ENCODE assay signal across 10 cellular contexts in the genomic region with DNA sequence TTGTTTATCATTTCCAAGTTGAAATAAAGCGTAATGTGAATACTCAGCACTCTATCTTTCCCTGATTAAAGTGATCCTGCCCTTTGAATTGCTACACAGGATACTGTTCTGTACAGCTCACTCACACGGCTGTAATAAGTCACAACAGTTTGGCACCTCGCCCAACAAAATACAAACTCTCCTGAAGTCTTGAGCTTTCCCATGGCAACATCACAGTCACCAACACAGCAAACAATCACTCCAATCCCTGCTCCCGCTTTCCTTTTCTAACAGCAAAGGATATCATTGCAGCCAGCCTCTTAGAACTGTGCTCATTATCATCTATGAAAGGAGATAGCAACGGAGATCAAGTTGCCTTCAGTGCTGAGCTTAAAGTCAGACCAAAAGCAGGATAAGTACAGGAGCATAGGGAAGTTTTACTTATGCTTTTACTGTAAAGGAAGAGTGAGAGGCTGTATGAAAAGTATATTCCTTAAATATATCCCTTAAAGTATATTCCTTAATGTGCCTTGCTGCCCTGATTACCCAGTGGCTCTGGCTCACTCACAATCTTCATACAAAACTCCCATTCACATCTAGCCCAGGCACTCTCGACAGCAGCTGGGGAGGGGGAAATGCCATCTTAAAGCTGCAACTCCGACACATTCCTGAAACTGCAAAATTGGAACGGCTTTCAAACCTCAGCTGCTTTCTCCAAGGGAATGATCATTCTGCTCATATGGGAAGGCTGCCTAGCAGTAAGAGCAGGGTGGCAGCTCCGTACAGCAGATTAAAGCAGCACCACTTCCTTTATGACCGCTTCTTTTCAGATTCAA. TPM values are rescaled to one million over a fixed set of nuclear protein-coding genes. Genes with fewer than 3 reads are reported as not detected.
DNase-seq lines count a peak whose midpoint lies in the region; ATAC-seq and TF ChIP-seq lines count a peak whose summit lies in the region.
"Had no signal": no experiment of that assay in that cellular context is flagged by ENCODE, and none has a peak within 500 bp of the region (broad histone marks: within the 10 kb centered on the region; RNA-seq: fewer than 3 reads in every experiment).

No MANE protein-coding gene starts in this region.

- ATAC-seq in memory B cell (ENCODE audit: low read depth) = no peak
- ATAC-seq: GM12878 had no signal

- 28 to 33% methylated on average over 5 to 10 of the region's 10 CpGs for WGBS in endodermal cell (ENCODE audit: insufficient coverage in 1 of 2, insufficient read length in 1 of 2), 2 experiments
- WGBS in testis, 2 donors = 24 to 34% methylated on average over 10 of the region's 10 CpGs

- H3K9me3 Mint-ChIP-seq in HFFc6 (no peaks in the 10 kb centered on the region), endodermal cell (no peaks in the 10 kb centered on the region), memory B cell (no peaks in the 10 kb centered on the region)

- H3K36me3 ChIP-seq in SJCRH30 (no peaks in the 10 kb centered on the region), endodermal cell (ENCODE audit: control insufficient read depth, insufficient read depth, low read length) (no peaks in the 10 kb centered on the region), testis (ENCODE audit: low read depth, missing control alignments) (no peaks in the 10 kb centered on the region), Karpas-422 (ENCODE audit: insufficient read depth, low read length) (no peaks in the 10 kb centered on the region)
- H3K36me3 ChIP-seq: neutrophil had no signal

- no peak overlapping the region for H2AFZ ChIP-seq in Karpas-422 (ENCODE audit: low read length)

- H3K27ac ChIP-seq in SJCRH30 (peak overlapping the region; percentile 89), endodermal cell (ENCODE audit: low read depth, low read length) (peak overlapping the region; percentile 94), testis (peak overlapping the region; percentile 72 to 74), Karpas-422 (ENCODE audit: low read length) (no peak overlapping the region)
- H3K27ac ChIP-seq: neutrophil had no signal

- peak overlapping the region; percentile 88 for H3K4me3 Mint-ChIP-seq in HFFc6
- peak overlapping the region; percentile 7 for H3K4me3 Mint-ChIP-seq in endodermal cell
- H3K4me3 Mint-ChIP-seq in memory B cell = no peak overlapping the region

- no peaks in the 10 kb centered on the region for H4K20me1 ChIP-seq in Karpas-422 (ENCODE audit: insufficient read depth, low read depth, low read length)

- H3K9ac ChIP-seq in endodermal cell (ENCODE audit: extremely low read depth, low read length, poor library complexity, severe bottlenecking) (peak overlapping the region; percentile 28), Karpas-422 (ENCODE audit: low read length) (no peak overlapping the region)

- CTCF ChIA-PET in AG04449 (lab: Yijun Ruan, JAX) = interaction anchor here (1.1 to 1.5 kb wide), 3 partner anchors 31 to 42 kb away, joined by 3 to 4 read pairs (median 3); no protein-coding TSS in a partner anchor

- no peaks in the 10 kb centered on the region for H3K79me2 ChIP-seq in Karpas-422 (ENCODE audit: low read length)

- intact Hi-C loops in testis (cut with DNase I; ENCODE audit: low total_unique reads) = no loop called here

- H3K4me1 ChIP-seq in SJCRH30 = peaks cover 17% of the 10 kb centered on the region
- H3K4me1 ChIP-seq in endodermal cell (ENCODE audit: control insufficient read depth, insufficient read depth, low read length) = peaks cover 19% of the 10 kb centered on the region
- peaks cover 33% of the 10 kb centered on the region for H3K4me1 ChIP-seq in testis
- no peaks in the 10 kb centered on the region for H3K4me1 ChIP-seq in Karpas-422 (ENCODE audit: low read length)

- H3K36me3 Mint-ChIP-seq in HFFc6 (ENCODE audit: low read depth) = peaks cover under 1% of the 10 kb centered on the region; the same call in 1 of the 2 replicates
- H3K36me3 Mint-ChIP-seq in endodermal cell (ENCODE audit: low read depth) = no peaks in the 10 kb centered on the region
- peaks cover 3% of the 10 kb centered on the region for H3K36me3 Mint-ChIP-seq in memory B cell

- H3K4me1 Mint-ChIP-seq in HFFc6 (ENCODE audit: low read depth) = peaks cover 100% of the 10 kb centered on the region
- peaks cover 27% of the 10 kb centered on the region for H3K4me1 Mint-ChIP-seq in endodermal cell
- H3K4me1 Mint-ChIP-seq in memory B cell = peaks cover 28% of the 10 kb centered on the region

- H3K4me3 ChIP-seq in AG04449 (ENCODE audit: low read depth, low read length) (peak overlapping the region; percentile 45), SJCRH30 (peak overlapping the region; percentile 53), endodermal cell (ENCODE audit: low read length) (peak overlapping the region; percentile 53), testis (no peak overlapping the region), Karpas-422 (ENCODE audit: low read length) (no peak overlapping the region)
- H3K4me3 ChIP-seq: GM12878 had no signal

- H3K9me2 ChIP-seq in Karpas-422 (replicated peaks; ENCODE audit: insufficient read depth, low read length) = no peaks in the 10 kb centered on the region

- no peak for TF ChIP-seq POLR2A in testis (IDR thresholded peaks at IDR 0.05)

- no peak for TF ChIP-seq CTCF in AG04449 (IDR thresholded peaks at IDR 0.05; ENCODE audit: insufficient read depth, low read length, missing control alignments)
- no peak for TF ChIP-seq CTCF in HFFc6 (IDR thresholded peaks at IDR 0.05)
- no peak for TF ChIP-seq CTCF in endodermal cell (conservative IDR thresholded peaks at IDR 0.05)
- TF ChIP-seq CTCF in testis (IDR thresholded peaks at IDR 0.05) = no peak

- no peaks in the 10 kb centered on the region for H3K27me3 Mint-ChIP-seq in HFFc6 (ENCODE audit: insufficient read depth)
- H3K27me3 Mint-ChIP-seq in endodermal cell (ENCODE audit: insufficient read depth) = no peaks in the 10 kb centered on the region
- H3K27me3 Mint-ChIP-seq in memory B cell = no peaks in the 10 kb centered on the region

- POLR2A ChIA-PET in AG04449 (lab: Yijun Ruan, JAX) = interaction anchor here (1.2 to 1.5 kb wide), 3 partner anchors 33 to 151 kb away, joined by 5 to 9 read pairs (median 8); a partner anchor contains a TSS

- no peak overlapping the region for H3K4me2 ChIP-seq in Karpas-422 (ENCODE audit: low read depth, low read length, poor library complexity, severe bottlenecking)

- H3K27me3 ChIP-seq in SJCRH30 (no peaks in the 10 kb centered on the region), endodermal cell (ENCODE audit: control insufficient read depth, insufficient read depth, low read length, poor library complexity, severe bottlenecking) (no peaks in the 10 kb centered on the region), testis (no peaks in the 10 kb centered on the region), Karpas-422 (ENCODE audit: low read length) (no peaks in the 10 kb centered on the region)
- H3K27me3 ChIP-seq: neutrophil had no signal

- H3K9me3 ChIP-seq in SJCRH30 (replicated peaks) (no peaks in the 10 kb centered on the region), endodermal cell (ENCODE audit: control insufficient read depth, low read length) (no peaks in the 10 kb centered on the region), testis (no peaks in the 10 kb centered on the region), Karpas-422 (ENCODE audit: low read length) (no peaks in the 10 kb centered on the region)
- H3K9me3 ChIP-seq: neutrophil had no signal

- peak overlapping the region; percentile 100 for H3K27ac Mint-ChIP-seq in HFFc6
- peak overlapping the region; percentile 78 for H3K27ac Mint-ChIP-seq in endodermal cell
- H3K27ac Mint-ChIP-seq in memory B cell = peak overlapping the region; percentile 24

- DNase-seq in AG04449 (ENCODE audit: low read depth, low spot score) (peak; percentile 95), HFFc6 (peak; percentile 99), SJCRH30 (peak; percentile 81 to 89), endodermal cell (peak; percentile 69), memory B cell (ENCODE audit: low spot score in 2 of 2) (no peak), testis (peak; percentile 79), Karpas-422 (no peak)
- DNase-seq in stimulated activated CD4-positive, alpha-beta T cell treated with anti-CD3 and anti-CD28 coated beads, Interleukin-1b, Interleukin-23, amount 100 ng/mL, for 48 hours = no peak

RNA-seq across cellular contexts. Expression of a gene that starts 35.9 kb away (rescaled TPM):
- 10 to 100 TPM; 24.9 to 30.8 (median 28.3) TPM for total RNA-seq in HFFc6 (2021; fragmentation: NEBNext Ultra II Directional; extraction: Animal tissue kit (Norgen Biotek cat#: 25700))
- total RNA-seq in SJCRH30 (2014; rRNA removed; shearing (Covaris generic)) = 2.1 and 2.2 TPM in 2 replicates
- total RNA-seq in endodermal cell (1 to 10 TPM; 6.6 to 8.0 TPM), testis (10 to 100 TPM; 17.6 to 23.6 TPM)
- 16.1 TPM for polyA plus RNA-seq in endodermal cell (2013, experiment 1 of 2)
- 18.3 TPM for polyA plus RNA-seq in endodermal cell (2013, experiment 2 of 2)
- 5.1 TPM for polyA plus RNA-seq in testis (ENCODE audit: insufficient read depth, low read depth, low replicate concordance)
- 0.11 and 0.18 TPM in 2 replicates for total RNA-seq in Karpas-422 (2014; rRNA removed; shearing (Covaris generic); ENCODE audit: low replicate concordance)

Comparison
In these comparisons a context has a peak if more than half of its experiments do, and no peak if none do; other contexts are left out.
1. DNase-seq: peak in AG04449 (single experiment), HFFc6 (single experiment), SJCRH30 (2 of 2), endodermal cell (single experiment) and testis (single experiment); none in memory B cell (0 of 2), Karpas-422 (single experiment) and stimulated activated CD4-positive, alpha-beta T cell treated with anti-CD3 and anti-CD28 coated beads, Interleukin-1b, Interleukin-23, amount 100 ng/mL, for 48 hours (single experiment).
2. H3K4me3 ChIP-seq: peak in AG04449 (single experiment), SJCRH30 (single experiment) and endodermal cell (single experiment); none in testis (0 of 2) and Karpas-422 (single experiment).
3. H3K27ac Mint-ChIP-seq: peak in every context shown above with its lines; median percentile 100 in HFFc6; 78 in endodermal cell; 24 in memory B cell.